ENCODE assay signal across 8 cellular contexts in genomic region chr14:36520601-36521525, GRCh38. TPM values are rescaled to one million over a fixed set of nuclear protein-coding genes. Genes with fewer than 3 reads are reported as not detected.
DNase-seq lines count a peak whose midpoint lies in the region; ATAC-seq, FAIRE-seq and TF ChIP-seq lines count a peak whose summit lies in the region.

No MANE protein-coding gene starts in this region.

- no peaks in the 10 kb centered on the region for H3K9me3 ChIP-seq in SJSA1 (replicated peaks)
- H3K9me3 ChIP-seq in subcutaneous abdominal adipose tissue (ENCODE audit: control insufficient read depth in 5 of 5, low read length in 5 of 5), result no peaks in the 10 kb centered on the region

- H3K27ac Mint-ChIP-seq in HFFc6 (no peak overlapping the region), glutamatergic neuron (ENCODE audit: unreplicated experiment) (no peak overlapping the region)

- H3K36me3 ChIP-seq in SJSA1, result no peaks in the 10 kb centered on the region
- H3K36me3 ChIP-seq in subcutaneous abdominal adipose tissue (ENCODE audit: control insufficient read depth in 5 of 5, insufficient read depth in 5 of 5, low read length in 5 of 5), result no peaks in the 10 kb centered on the region

- no peak overlapping the region for H3K9ac ChIP-seq in subcutaneous abdominal adipose tissue (ENCODE audit: low read length in 5 of 5)

- H3K4me1 ChIP-seq in SJSA1 (replicated peaks) (peaks cover 17% of the 10 kb centered on the region), subcutaneous abdominal adipose tissue (ENCODE audit: control insufficient read depth in 5 of 5, insufficient read depth in 5 of 5, low read length in 5 of 5) (peaks cover 0 to 60% (median 45%) of the 10 kb centered on the region in 5 donors)

- H3K9me3 Mint-ChIP-seq in HFFc6 (no peaks in the 10 kb centered on the region), glutamatergic neuron (ENCODE audit: unreplicated experiment) (peaks cover 16% of the 10 kb centered on the region)

- in situ Hi-C loops in Caki2 (cut with HindIII; ENCODE audit: low pct_unique_long_range_greater_than_20kb, low sequenced_read_pairs), result no loop called here

- H3K4me1 Mint-ChIP-seq in HFFc6 (ENCODE audit: low read depth), result peaks cover 5% of the 10 kb centered on the region; the same call in 1 of the 2 replicates
- H3K4me1 Mint-ChIP-seq in glutamatergic neuron (ENCODE audit: low read depth, unreplicated experiment), result peaks cover 4% of the 10 kb centered on the region

- H3K27me3 Mint-ChIP-seq in HFFc6 (ENCODE audit: insufficient read depth) (peaks cover 63% of the 10 kb centered on the region), glutamatergic neuron (ENCODE audit: unreplicated experiment) (peaks cover 38% of the 10 kb centered on the region)

- peaks cover 58% of the 10 kb centered on the region for H3K27me3 ChIP-seq in SJSA1 (replicated peaks)
- peaks cover 74 to 94% (median 87%) of the 10 kb centered on the region in 5 donors for H3K27me3 ChIP-seq in subcutaneous abdominal adipose tissue (ENCODE audit: control insufficient read depth in 5 of 5, insufficient read depth in 4 of 5, low read length in 5 of 5)

- H3K4me3 Mint-ChIP-seq in HFFc6 (peak overlapping the region; percentile 43; the same call in 1 of the 2 replicates), glutamatergic neuron (ENCODE audit: unreplicated experiment) (no peak overlapping the region)

- ATAC-seq in GM18511 (IDR thresholded peaks at IDR 0.05; ENCODE audit: unreplicated experiment), result no peak

- peak overlapping the region; percentile 22 for H3K4me3 ChIP-seq in SJSA1
- H3K4me3 ChIP-seq in subcutaneous abdominal adipose tissue (ENCODE audit: low read depth in 1 of 5, low read length in 5 of 5), result peak overlapping the region in 4 of 5 donors; percentile 27 to 56 (median 40)

- H3K27ac ChIP-seq in SJSA1, result no peak overlapping the region
- H3K27ac ChIP-seq in subcutaneous abdominal adipose tissue (ENCODE audit: low read depth, low read length), result no peak overlapping the region

- FAIRE-seq in GM12892 (lab: Jason Lieb, UNC), result no peak

- TF ChIP-seq CTCF in HFFc6 (IDR thresholded peaks at IDR 0.05), result peak; percentile 55
- TF ChIP-seq CTCF in glutamatergic neuron (IDR thresholded peaks at IDR 0.05; ENCODE audit: partially characterized antibody, unreplicated experiment), result peak; percentile 25

- TF ChIP-seq POLR2A in GM12892 (IDR thresholded peaks at IDR 0.05; ENCODE audit: low read depth, low read length), result no peak

- H3K36me3 Mint-ChIP-seq in HFFc6 (ENCODE audit: low read depth) (no peaks in the 10 kb centered on the region; the same call in 1 of the 2 replicates), glutamatergic neuron (ENCODE audit: unreplicated experiment) (no peaks in the 10 kb centered on the region)

- DNase-seq in Caki2 (ENCODE audit: low read depth), result peak; percentile 54
- DNase-seq in HFFc6, result peak; percentile 5
- peak; percentile 41 to 67 for DNase-seq in SJSA1 (ENCODE audit: low read depth in 1 of 2, low spot score in 2 of 2)
- peak; percentile 80 for DNase-seq in glutamatergic neuron
- no peak for DNase-seq in effector CD4-positive, alpha-beta T cell
- DNase-seq in GM12892 (ENCODE audit: insufficient read length), result no peak

RNA-seq across cellular contexts. Expression of gene NKX2-1, which starts 0.8 kb away (rescaled TPM):
- total RNA-seq in Caki2 (2014; rRNA removed; shearing (Covaris generic); ENCODE audit: low replicate concordance), result 0.29 TPM in 1 of 2 replicates, not detected in the other
- not detected for total RNA-seq in HFFc6 (2021; fragmentation: NEBNext Ultra II Directional; extraction: Animal tissue kit (Norgen Biotek cat#: 25700))
- not detected in 2 replicates for total RNA-seq in SJSA1 (2014; rRNA removed; shearing (Covaris generic))
- total RNA-seq in glutamatergic neuron (ENCODE audit: unreplicated experiment), result not detected
- polyA plus RNA-seq in GM12892 (2012; ENCODE audit: missing spikeins), result not detected

Comparison
In these comparisons a context has a peak if more than half of its experiments do, and no peak if none do; other contexts are left out.
1. DNase-seq: peak in Caki2 (single experiment), HFFc6 (single experiment), SJSA1 (2 of 2) and glutamatergic neuron (single experiment); none in effector CD4-positive, alpha-beta T cell (single experiment) and GM12892 (single experiment).